In genomic region chr9:38447703-38448102, GRCh38 we compare ENCODE assay signal across 2 cellular contexts.
TF ChIP-seq lines count a peak whose summit lies in the region.

No MANE protein-coding gene starts in this region.

TF ChIP-seq in HepG2, 621 proteins besides CTCF, POLR2A, EP300 and RAD21:
- TF ChIP-seq HNRNPK (IDR thresholded peaks at IDR 0.05; ENCODE audit: low read depth, low read length, poor library complexity, severe bottlenecking) (peak; percentile 92), ZBTB40 (IDR thresholded peaks at IDR 0.05) (no peak), ZBTB40 (CRISPR knock-in tag; IDR thresholded peaks at IDR 0.05) (no peak)

TF ChIP-seq in K562, 482 proteins besides CTCF, POLR2A, EP300 and RAD21:
- TF ChIP-seq FOXJ3 (CRISPR knock-in tag; IDR thresholded peaks at IDR 0.05) (no peak), MCM2 (IDR thresholded peaks at IDR 0.05; ENCODE audit: low read depth) (no peak), PCBP2 (IDR thresholded peaks at IDR 0.05; ENCODE audit: low read depth, low read length, poor library complexity, severe bottlenecking) (peak; percentile 17), CSDE1 (IDR thresholded peaks at IDR 0.05) (no peak)
